ENCODE assay signal across 2 cellular contexts in genomic region chr4:128551280-128551679, GRCh38.
TF ChIP-seq lines count a peak whose summit lies in the region.

No MANE protein-coding gene starts in this region.

TF ChIP-seq in A549, 52 proteins besides CTCF, POLR2A, EP300 and RAD21 (continued from another document):
- TF ChIP-seq EHF (CRISPR knock-in tag; IDR thresholded peaks at IDR 0.05) (no peak), PHF8 (IDR thresholded peaks at IDR 0.05; ENCODE audit: borderline replicate concordance, low read depth) (no peak), RNF2 (IDR thresholded peaks at IDR 0.05; ENCODE audit: borderline replicate concordance, low read depth) (no peak)

TF ChIP-seq in IMR-90, 13 proteins besides CTCF, POLR2A, EP300 and RAD21 (continued from another document):
- no peak for TF ChIP-seq CHD1 (IDR thresholded peaks at IDR 0.05; ENCODE audit: low read depth, low read length)
- TF ChIP-seq MXI1 (IDR thresholded peaks at IDR 0.05; ENCODE audit: borderline replicate concordance, low read depth, low read length) = no peak
- TF ChIP-seq RFX5 (IDR thresholded peaks at IDR 0.05; ENCODE audit: low read depth, low read length) = no peak
- no peak for TF ChIP-seq FOS (IDR thresholded peaks at IDR 0.05; ENCODE audit: low read depth, low read length)
- no peak for TF ChIP-seq RCOR1 (IDR thresholded peaks at IDR 0.05; ENCODE audit: insufficient replicate concordance, low read length)
- TF ChIP-seq CEBPB (IDR thresholded peaks at IDR 0.05; ENCODE audit: low read depth, low read length) = no peak
- no peak for TF ChIP-seq MAFK (IDR thresholded peaks at IDR 0.05; ENCODE audit: low read depth, low read length)
- no peak for TF ChIP-seq USF2 (IDR thresholded peaks at IDR 0.05; ENCODE audit: low read depth, low read length)
- no peak for TF ChIP-seq NFE2L2 (IDR thresholded peaks at IDR 0.05; ENCODE audit: low read depth, low read length)
- TF ChIP-seq ELK1 (IDR thresholded peaks at IDR 0.05; ENCODE audit: borderline replicate concordance, low read depth, low read length) = no peak
- TF ChIP-seq MAZ (IDR thresholded peaks at IDR 0.05; ENCODE audit: borderline replicate concordance, low read depth, low read length) = no peak
TF ChIP-seq in IMR-90: peak in this region for 0.
